8 cellular contexts compared by ENCODE assay signal in genomic region chr17:66625321-66625767, GRCh38.
DNase-seq lines count a peak whose midpoint lies in the region; ATAC-seq and TF ChIP-seq lines count a peak whose summit lies in the region.

No MANE protein-coding gene starts in this region.

- H3K4me2 ChIP-seq in neuronal stem cell (ENCODE audit: insufficient read depth, low read length, poor library complexity, severe bottlenecking): no peak overlapping the region

- no peak for DNase-seq in activated T-cell treated with anti-CD3 and anti-CD28 coated beads, Interleukin-2, amount 50 U/mL, for 72 hours
- DNase-seq in activated T-cell treated with anti-CD3 and anti-CD28 coated beads, Interleukin-2, amount 50 U/mL, for 1 hour: no peak
- DNase-seq in NCI-H524 (lab: John Stamatoyannopoulos, UW): peak; percentile 13 to 48
- DNase-seq in dorsolateral prefrontal cortex: no peak
- peak; percentile 14 for DNase-seq in neuronal stem cell (ENCODE audit: low spot score)
- DNase-seq in NCI-H446 (lab: John Stamatoyannopoulos, UW): no peak
- DNase-seq in NCI-H1930 (lab: John Stamatoyannopoulos, UW): no peak

- no peak overlapping the region for H3K9ac ChIP-seq in neuronal stem cell (ENCODE audit: low read depth, low read length, poor library complexity)

- H3K27ac ChIP-seq in dorsolateral prefrontal cortex: no peak overlapping the region
- H3K27ac ChIP-seq in neuronal stem cell (replicated peaks; ENCODE audit: low read length): no peak overlapping the region

- peaks cover 24% of the 10 kb centered on the region for H3K4me1 Mint-ChIP-seq in activated T-cell treated with anti-CD3 and anti-CD28 coated beads, Interleukin-2, amount 50 U/mL, for 72 hours (ENCODE audit: low read depth)

- H2BK120ac ChIP-seq in neuronal stem cell (ENCODE audit: low read depth, low read length): no peak overlapping the region

- no peak overlapping the region for H2AK5ac ChIP-seq in neuronal stem cell (ENCODE audit: low read depth, low read length)

- no peak overlapping the region for H3K4me3 ChIP-seq in dorsolateral prefrontal cortex
- H3K4me3 ChIP-seq in neuronal stem cell (ENCODE audit: low read length in 2 of 2): no peak overlapping the region

- H2BK12ac ChIP-seq in neuronal stem cell (ENCODE audit: low read length): no peak overlapping the region

- intact Hi-C loops in dorsolateral prefrontal cortex (cut with DNase I): loop anchor here in 1 of 2 donors (10.0 kb wide), 2 partner anchors 181 to 321 kb away; partner anchors contain the start of gene PRKCA

- no peaks in the 10 kb centered on the region for H3K36me3 ChIP-seq in neuronal stem cell (replicated peaks in 1 of 2; ENCODE audit: control insufficient read depth in 2 of 2, insufficient read depth in 2 of 2, low read length in 2 of 2)

- peaks cover 0 to 4% of the 10 kb centered on the region in 2 donors for H3K9me3 Mint-ChIP-seq in activated T-cell treated with anti-CD3 and anti-CD28 coated beads, Interleukin-2, amount 50 U/mL, for 72 hours

- no peak overlapping the region for H2BK5ac ChIP-seq in neuronal stem cell (ENCODE audit: low read length)

- TF ChIP-seq CTCF in dorsolateral prefrontal cortex (IDR thresholded peaks at IDR 0.05 in 54 of 56, conservative IDR thresholded peaks at IDR 0.05 in 2 of 56; ENCODE audit: low read depth in 1 of 56, partially characterized antibody in 56 of 56): peak; percentile 19 to 79 (median 66)

- no peaks in the 10 kb centered on the region for H3K4me1 ChIP-seq in neuronal stem cell (ENCODE audit: control insufficient read depth in 2 of 2, insufficient read depth in 1 of 2, low read depth in 1 of 2, low read length in 2 of 2)

- no peaks in the 10 kb centered on the region for H3K27me3 Mint-ChIP-seq in activated T-cell treated with anti-CD3 and anti-CD28 coated beads, Interleukin-2, amount 50 U/mL, for 72 hours (ENCODE audit: low read depth)

- H3K23ac ChIP-seq in neuronal stem cell (ENCODE audit: low read depth, low read length, poor library complexity): no peak overlapping the region

- H3K27me3 ChIP-seq in dorsolateral prefrontal cortex (no peaks in the 10 kb centered on the region), neuronal stem cell (ENCODE audit: control insufficient read depth in 3 of 3, insufficient read depth in 3 of 3, low read depth in 1 of 3, low read length in 3 of 3) (no peaks in the 10 kb centered on the region)

- H3K14ac ChIP-seq in neuronal stem cell (ENCODE audit: low read length): no peak overlapping the region

- no CpG with 5 or more reads among the region's 2 CpGs for WGBS in neuronal stem cell (ENCODE audit: extremely low coverage in 2 of 2, insufficient read length in 2 of 2, insufficient replicate concordance in 1 of 2), 2 donors

- ATAC-seq in activated T-cell treated with anti-CD3 and anti-CD28 coated beads, Interleukin-2, amount 50 U/mL, for 72 hours (replicated peaks in 1 of 2): peak; percentile 43 to 55
- ATAC-seq in HG02798 (IDR thresholded peaks at IDR 0.05; ENCODE audit: poor library complexity, unreplicated experiment): no peak

- no peak overlapping the region for H2BK15ac ChIP-seq in neuronal stem cell (ENCODE audit: low read length)

- H2AFZ ChIP-seq in neuronal stem cell (ENCODE audit: low read length): no peak overlapping the region

- no peak overlapping the region for H3K18ac ChIP-seq in neuronal stem cell (ENCODE audit: low read length)

- H3K4ac ChIP-seq in neuronal stem cell (ENCODE audit: low read length): no peak overlapping the region

- H3K9me3 ChIP-seq in neuronal stem cell (replicated peaks in 1 of 2; ENCODE audit: control insufficient read depth in 2 of 2, insufficient read depth in 1 of 2, low read depth in 1 of 2, low read length in 2 of 2): no peaks in the 10 kb centered on the region

- no peak overlapping the region for H4K91ac ChIP-seq in neuronal stem cell (ENCODE audit: low read depth, low read length, poor library complexity)

- no peaks in the 10 kb centered on the region for H3K79me1 ChIP-seq in neuronal stem cell (ENCODE audit: low read depth, low read length)

- H3K27ac Mint-ChIP-seq in activated T-cell treated with anti-CD3 and anti-CD28 coated beads, Interleukin-2, amount 50 U/mL, for 72 hours: no peak overlapping the region

- H4K8ac ChIP-seq in neuronal stem cell (ENCODE audit: low read depth, low read length): no peak overlapping the region

- H3K4me3 Mint-ChIP-seq in activated T-cell treated with anti-CD3 and anti-CD28 coated beads, Interleukin-2, amount 50 U/mL, for 72 hours: no peak overlapping the region

- H3K36me3 Mint-ChIP-seq in activated T-cell treated with anti-CD3 and anti-CD28 coated beads, Interleukin-2, amount 50 U/mL, for 72 hours (ENCODE audit: insufficient read depth in 2 of 2): peaks cover 0 to 8% of the 10 kb centered on the region in 2 donors

Comparison
In these comparisons a context has a peak if more than half of its experiments do, and no peak if none do; other contexts are left out.
1. DNase-seq: peak in NCI-H524 (2 of 2) and neuronal stem cell (single experiment); none in activated T-cell treated with anti-CD3 and anti-CD28 coated beads, Interleukin-2, amount 50 U/mL, for 72 hours (0 of 2), activated T-cell treated with anti-CD3 and anti-CD28 coated beads, Interleukin-2, amount 50 U/mL, for 1 hour (single experiment), dorsolateral prefrontal cortex (0 of 10), NCI-H446 (0 of 2) and NCI-H1930 (0 of 2).